Comparison of ENCODE assay signal across 24 cellular contexts in genomic region chr14:85702937-85703336, GRCh38.
DNase-seq lines count a peak whose midpoint lies in the region; ATAC-seq and TF ChIP-seq lines count a peak whose summit lies in the region.
"Had no signal": no experiment of that assay in that cellular context is flagged by ENCODE, and none has a peak within 500 bp of the region (broad histone marks: within the 10 kb centered on the region; RNA-seq: fewer than 3 reads in every experiment).

No MANE protein-coding gene starts in this region.

- CTCF ChIA-PET in A673 (lab: Charles Lee): no interaction called here

- no peak overlapping the region for H3K4ac ChIP-seq in mesenchymal stem cell (ENCODE audit: low read depth in 1 of 2, low read length in 2 of 2)

- H3K18ac ChIP-seq in mesenchymal stem cell (ENCODE audit: low read depth in 1 of 2, low read length in 2 of 2): no peak overlapping the region

- no peaks in the 10 kb centered on the region for H3K36me3 ChIP-seq in MM.1S (replicated peaks; ENCODE audit: insufficient read depth, low read length)
- no peaks in the 10 kb centered on the region for H3K36me3 ChIP-seq in mesenchymal stem cell (ENCODE audit: control insufficient read depth in 1 of 2, insufficient read depth in 2 of 2, low read depth in 1 of 2, low read length in 2 of 2)
- no peaks in the 10 kb centered on the region for H3K36me3 ChIP-seq in A673 (ENCODE audit: insufficient read depth, low read length, poor library complexity, severe bottlenecking)
- H3K36me3 ChIP-seq: neutrophil, sigmoid colon, upper lobe of right lung had no signal

- no peak overlapping the region for H3K23ac ChIP-seq in mesenchymal stem cell (ENCODE audit: low read length in 2 of 2)

- no peak overlapping the region for H2BK12ac ChIP-seq in mesenchymal stem cell (ENCODE audit: low read length in 2 of 2)

- no peak overlapping the region for H2AK5ac ChIP-seq in mesenchymal stem cell (ENCODE audit: low read length, severe bottlenecking)

- POLR2A ChIA-PET in A673 (lab: Charles Lee; ENCODE audit: low non-redundant PET): no interaction called here

- H3K4me2 ChIP-seq in MM.1S (ENCODE audit: low read depth, low read length) (peak overlapping the region; percentile 68; the same call in 1 of the 2 replicates), mesenchymal stem cell (ENCODE audit: low read length, poor library complexity, severe bottlenecking) (no peak overlapping the region)

- peak overlapping the region; percentile 89 for H3K27ac ChIP-seq in MM.1S (ENCODE audit: low read length)
- H3K27ac ChIP-seq in mesenchymal stem cell (ENCODE audit: low read length, poor library complexity, severe bottlenecking): no peak overlapping the region
- H3K27ac ChIP-seq in A673 (ENCODE audit: low read depth, low read length, poor library complexity, severe bottlenecking): no peak overlapping the region
- H3K27ac ChIP-seq: coronary artery, neutrophil, sigmoid colon, upper lobe of right lung had no signal

- H3K4me3 ChIP-seq in MM.1S (ENCODE audit: low read length) (no peak overlapping the region), epithelial cell of esophagus (ENCODE audit: low read length) (no peak overlapping the region), mesenchymal stem cell (ENCODE audit: insufficient read depth in 1 of 2, low read depth in 1 of 2, low read length in 2 of 2) (no peak overlapping the region), A673 (ENCODE audit: low read depth, low read length, poor library complexity, severe bottlenecking) (no peak overlapping the region)
- H3K4me3 ChIP-seq: coronary artery, sigmoid colon, upper lobe of right lung had no signal

- H3K9ac ChIP-seq in MM.1S (ENCODE audit: low read length) (peak overlapping the region; percentile 35; the same call in 1 of the 2 replicates), mesenchymal stem cell (ENCODE audit: low read length) (peak overlapping the region; percentile 6)

- no peaks in the 10 kb centered on the region for H3K9me2 ChIP-seq in MM.1S (replicated peaks; ENCODE audit: insufficient read depth, low read length)

- no peaks in the 10 kb centered on the region for H4K20me1 ChIP-seq in MM.1S (ENCODE audit: insufficient read depth, low read length)

- WGBS in mesenchymal stem cell: 86% methylated on average over 2 of the region's 2 CpGs

- H3K79me1 ChIP-seq in mesenchymal stem cell (replicated peaks; ENCODE audit: low read length, poor library complexity, severe bottlenecking): no peaks in the 10 kb centered on the region

- H2BK120ac ChIP-seq in mesenchymal stem cell (ENCODE audit: low read depth, low read length): no peak overlapping the region

- peaks cover 21% of the 10 kb centered on the region for H3K4me1 ChIP-seq in MM.1S (ENCODE audit: low read length)
- no peaks in the 10 kb centered on the region for H3K4me1 ChIP-seq in mesenchymal stem cell (ENCODE audit: control insufficient read depth, insufficient read depth, low read depth, low read length)
- peaks cover 2% of the 10 kb centered on the region for H3K4me1 ChIP-seq in A673 (ENCODE audit: insufficient read depth, low read length, poor library complexity, severe bottlenecking)
- H3K4me1 ChIP-seq: sigmoid colon, upper lobe of right lung had no signal

- DNase-seq in AG08395 (ENCODE audit: low spot score) (peak; percentile 41), MM.1S (peak; percentile 59), epithelial cell of esophagus (ENCODE audit: low read depth) (peak; percentile 10), mesenchymal stem cell (peak; percentile 43), NOMO-1 (lab: John Stamatoyannopoulos, UW; ENCODE audit: unreplicated experiment in 2 of 2) (no peak), A673 (ENCODE audit: low spot score) (no peak), cortex of kidney (lab: John Stamatoyannopoulos, UW) (no peak)
- DNase-seq: activated CD4-positive, alpha-beta T cell treated with anti-CD3 and anti-CD28 coated beads, Interleukin-2, amount 50 U/mL, for 1 hour; activated naive CD4-positive, alpha-beta T cell; activated T-cell treated with anti-CD3 and anti-CD28 coated beads for 4 hours; anterior cingulate cortex; CD4-positive, alpha-beta T cell; hippocampal formation; kidney glomerular epithelial cell; NCI-H2107; NCI-H524 treated with DMSO at 0.1 percent for 48 hours; Right ventricle myocardium superior; sigmoid colon; stimulated activated naive CD8-positive, alpha-beta T cell treated with anti-CD3 and anti-CD28 coated beads, Interleukin-15, amount 100 ng/mL, for 72 hours; T-cell; upper lobe of right lung had no signal

- TF ChIP-seq CTCF in MM.1S (IDR thresholded peaks at IDR 0.05; ENCODE audit: low read length) (no peak), epithelial cell of esophagus (IDR thresholded peaks at IDR 0.05; ENCODE audit: insufficient read depth, low read depth, low read length, missing control alignments) (no peak), A673 (conservative IDR thresholded peaks at IDR 0.05; ENCODE audit: low read depth, low read length) (no peak)

- no peak overlapping the region for H4K8ac ChIP-seq in mesenchymal stem cell (ENCODE audit: low read length)

- H3K27me3 ChIP-seq in MM.1S (replicated peaks; ENCODE audit: insufficient read depth, low read length) (no peaks in the 10 kb centered on the region), mesenchymal stem cell (ENCODE audit: control insufficient read depth in 1 of 2, insufficient read depth in 1 of 2, low read length in 2 of 2) (no peaks in the 10 kb centered on the region), A673 (replicated peaks; ENCODE audit: insufficient read depth, low read depth, low read length, poor library complexity) (no peaks in the 10 kb centered on the region)
- H3K27me3 ChIP-seq: neutrophil, sigmoid colon, upper lobe of right lung had no signal

- peaks cover 20% of the 10 kb centered on the region for H3F3A ChIP-seq in MM.1S (ENCODE audit: insufficient read depth, low read length)

- no peak overlapping the region for H2BK15ac ChIP-seq in mesenchymal stem cell (ENCODE audit: low read depth, poor library complexity, severe bottlenecking)

- no peaks in the 10 kb centered on the region for H3K79me2 ChIP-seq in MM.1S (ENCODE audit: low read length)

- ATAC-seq in HG03457 (IDR thresholded peaks at IDR 0.05; ENCODE audit: unreplicated experiment): no peak
- ATAC-seq: stimulated activated naive CD8-positive, alpha-beta T cell treated with anti-CD3 and anti-CD28 coated beads, Interleukin-15, amount 100 ng/mL, for 72 hours; T-cell; upper lobe of right lung had no signal

- intact Hi-C loops in A673 (cut with micrococcal nuclease; ENCODE audit: unreplicated experiment): no loop called here

- BruUV-seq in A673 (replicated peaks; lab: Mats Ljungman, UMichigan): no TSS peak

- no peak overlapping the region for H2BK5ac ChIP-seq in mesenchymal stem cell (ENCODE audit: low read depth, low read length, poor library complexity, severe bottlenecking)

- no peak overlapping the region for H2AFZ ChIP-seq in MM.1S (ENCODE audit: low read length)
- H2AFZ ChIP-seq in mesenchymal stem cell (ENCODE audit: low read depth, low read length): no peak overlapping the region

- H3K9me3 ChIP-seq in MM.1S (replicated peaks; ENCODE audit: insufficient read depth, low read length) (no peaks in the 10 kb centered on the region), mesenchymal stem cell (ENCODE audit: control insufficient read depth, low read length) (no peaks in the 10 kb centered on the region), A673 (ENCODE audit: low read depth, low read length, poor library complexity, severe bottlenecking) (no peaks in the 10 kb centered on the region)
- H3K9me3 ChIP-seq: neutrophil, upper lobe of right lung had no signal

- H3K14ac ChIP-seq in mesenchymal stem cell (ENCODE audit: low read length in 2 of 2): no peak overlapping the region

- no peak overlapping the region for H4K91ac ChIP-seq in mesenchymal stem cell (ENCODE audit: low read length)

Comparison
In these comparisons a context has a peak if more than half of its experiments do, and no peak if none do; other contexts are left out.
1. DNase-seq: peak in AG08395 (single experiment), MM.1S (single experiment), epithelial cell of esophagus (single experiment) and mesenchymal stem cell (single experiment); none in NOMO-1 (0 of 2), A673 (single experiment) and cortex of kidney (single experiment).